ENCODE assay signal across 15 cellular contexts in genomic region chr4:18202510-18202909, GRCh38.
DNase-seq lines count a peak whose midpoint lies in the region; ATAC-seq and TF ChIP-seq lines count a peak whose summit lies in the region.
"Had no signal": no experiment of that assay in that cellular context is flagged by ENCODE, and none has a peak within 500 bp of the region (broad histone marks: within the 10 kb centered on the region; RNA-seq: fewer than 3 reads in every experiment).

No MANE protein-coding gene starts in this region.

- CTCF ChIA-PET in RWPE1 (lab: Yijun Ruan, JAX) = no interaction called here

- POLR2A ChIA-PET in RWPE1 (lab: Yijun Ruan, JAX; ENCODE audit: low non-redundant PET) = no interaction called here

- TF ChIP-seq CTCF in RWPE1 (conservative IDR thresholded peaks at IDR 0.05; ENCODE audit: low read depth) = no peak

- DNase-seq in DMS 273 (lab: John Stamatoyannopoulos, UW; ENCODE audit: unreplicated experiment) (peak; percentile 58), NCI-H1694 treated with DMSO at 0.1 percent for 48 hours (lab: John Stamatoyannopoulos, UW) (peak; percentile 80), NCI-H2227 treated with DMSO at 0.1 percent for 48 hours (lab: John Stamatoyannopoulos, UW) (peak; percentile 16), NCI-H82 treated with DMSO at 0.1 percent for 48 hours (lab: John Stamatoyannopoulos, UW; ENCODE audit: unreplicated experiment) (peak; percentile 76), RWPE1 (ENCODE audit: low spot score) (no peak)
- DNase-seq in activated naive CD4-positive, alpha-beta T cell treated with Interleukin-2 at 50 U/mL for 16 hours = no peak
- DNase-seq: C1 segment of cervical spinal cord; Calu3; CD4-positive, alpha-beta T cell; DMS53; GM23248; IMR-90 had no signal

- ATAC-seq in HG02840 (IDR thresholded peaks at IDR 0.05; ENCODE audit: low FRiP score, unreplicated experiment) (no peak), GM18907 (IDR thresholded peaks at IDR 0.05; ENCODE audit: unreplicated experiment) (no peak)
- ATAC-seq: HCT116 had no signal

- H3K27ac ChIP-seq in RWPE1 = no peak overlapping the region
- H3K27ac ChIP-seq: GM23248 had no signal

Comparison
In these comparisons a context has a peak if more than half of its experiments do, and no peak if none do; other contexts are left out.
1. DNase-seq: peak in DMS 273 (single experiment), NCI-H1694 treated with DMSO at 0.1 percent for 48 hours (single experiment), NCI-H2227 treated with DMSO at 0.1 percent for 48 hours (single experiment) and NCI-H82 treated with DMSO at 0.1 percent for 48 hours (single experiment); none in RWPE1 (single experiment) and activated naive CD4-positive, alpha-beta T cell treated with Interleukin-2 at 50 U/mL for 16 hours (single experiment).